ENCODE assay signal across 18 cellular contexts in genomic region chrX:136041254-136041812, GRCh38.
"Had no signal": no experiment of that assay in that cellular context is flagged by ENCODE, and none has a peak within 500 bp of the region (broad histone marks: within the 10 kb centered on the region; RNA-seq: fewer than 3 reads in every experiment).

No MANE protein-coding gene starts in this region.

- H3K27ac ChIP-seq: colonic mucosa, gastrocnemius medialis, heart right ventricle, ovary, stomach had no signal

- H3K4me1 Mint-ChIP-seq: endodermal cell; naive thymus-derived CD4-positive, alpha-beta T cell had no signal

- H3K9me3 Mint-ChIP-seq: naive thymus-derived CD4-positive, alpha-beta T cell had no signal

- H3K27me3 ChIP-seq: colonic mucosa, gastrocnemius medialis, ovary, stomach had no signal

- H3K27ac Mint-ChIP-seq: endodermal cell, progenitor cell of endocrine pancreas had no signal

- DNase-seq: colonic mucosa; effector CD4-positive, alpha-beta T cell; endodermal cell; gastrocnemius medialis; heart right ventricle; hypothalamus; mammary epithelial cell; naive thymus-derived CD4-positive, alpha-beta T cell; ovary; right cardiac atrium; small intestine; stimulated activated CD4-positive, alpha-beta T cell treated with anti-CD3 and anti-CD28 coated beads, Interleukin-12 subunit alpha, Interleukin-12 subunit beta, amount 100 ng/mL, for 4 hours; stimulated activated naive CD4-positive, alpha-beta T cell; stomach; substantia nigra; trophoblast cell had no signal

- H3K27me3 Mint-ChIP-seq: naive thymus-derived CD4-positive, alpha-beta T cell; progenitor cell of endocrine pancreas had no signal

- H3K36me3 ChIP-seq: colonic mucosa, gastrocnemius medialis, ovary had no signal

- H3K4me1 ChIP-seq: colonic mucosa, gastrocnemius medialis, heart right ventricle, stomach had no signal

- H3K9me3 ChIP-seq: colonic mucosa, gastrocnemius medialis, heart right ventricle, ovary, stomach had no signal

- H3K4me3 Mint-ChIP-seq: endodermal cell; naive thymus-derived CD4-positive, alpha-beta T cell; neural crest cell had no signal

- H3K4me3 ChIP-seq: colonic mucosa, gastrocnemius medialis, heart right ventricle, ovary, stomach had no signal
